8 cellular contexts compared by ENCODE assay signal in genomic region chr20:23889775-23890187, GRCh38. TPM values are rescaled to one million over a fixed set of nuclear protein-coding genes. Genes with fewer than 3 reads are reported as not detected.
DNase-seq lines count a peak whose midpoint lies in the region; TF ChIP-seq lines count a peak whose summit lies in the region.

No MANE protein-coding gene starts in this region.

- H3K27ac ChIP-seq in SU-DHL-6 (ENCODE audit: low read depth, low read length) = no peak overlapping the region
- no peak overlapping the region for H3K27ac ChIP-seq in right atrium auricular region
- no peak overlapping the region for H3K27ac ChIP-seq in smooth muscle cell (ENCODE audit: low read depth)

- H3K79me2 ChIP-seq in SU-DHL-6 (ENCODE audit: insufficient read depth, low read length) (no peaks in the 10 kb centered on the region), smooth muscle cell (ENCODE audit: low read depth) (no peaks in the 10 kb centered on the region)

- H3K9me2 ChIP-seq in SU-DHL-6 (replicated peaks; ENCODE audit: insufficient read depth, low read length) = no peaks in the 10 kb centered on the region

- H3K9me3 ChIP-seq in SU-DHL-6 (ENCODE audit: insufficient read depth, low read length) (no peaks in the 10 kb centered on the region), right atrium auricular region (no peaks in the 10 kb centered on the region), smooth muscle cell (replicated peaks; ENCODE audit: low read depth) (no peaks in the 10 kb centered on the region)

- H3K4me2 ChIP-seq in SU-DHL-6 (ENCODE audit: low read depth, low read length, poor library complexity, severe bottlenecking) (no peak overlapping the region), smooth muscle cell (no peak overlapping the region)

- no peaks in the 10 kb centered on the region for H4K20me1 ChIP-seq in SU-DHL-6 (ENCODE audit: low read depth, low read length)
- H4K20me1 ChIP-seq in smooth muscle cell (ENCODE audit: low read depth) = no peaks in the 10 kb centered on the region

- DNase-seq in CMK (ENCODE audit: low read depth) = peak; percentile 33
- peak; percentile 39 for DNase-seq in GM20000 (ENCODE audit: low spot score)
- DNase-seq in LHCN-M2 (ENCODE audit: low read depth) = peak; percentile 0
- DNase-seq in activated naive CD8-positive, alpha-beta T cell treated with anti-CD3 and anti-CD28 coated beads, Interleukin-2, amount 50 U/mL, for 16 hours (ENCODE audit: low read depth, low spot score) = peak; percentile 33
- DNase-seq in right atrium auricular region (ENCODE audit: low spot score) = no peak
- DNase-seq in smooth muscle cell (lab: John Stamatoyannopoulos, UW; ENCODE audit: unreplicated experiment) = peak; percentile 8
- DNase-seq in mesenteric fat pad (ENCODE audit: low spot score) = no peak

- H3F3A ChIP-seq in SU-DHL-6 (ENCODE audit: insufficient read depth) (no peaks in the 10 kb centered on the region), smooth muscle cell (ENCODE audit: low read depth) (no peaks in the 10 kb centered on the region)

- H3K4me1 ChIP-seq in right atrium auricular region (no peaks in the 10 kb centered on the region), smooth muscle cell (ENCODE audit: low read depth) (no peaks in the 10 kb centered on the region)

- peak; percentile 72 for TF ChIP-seq CTCF in GM20000 (IDR thresholded peaks at IDR 0.05; ENCODE audit: extremely low read depth, missing control alignments)
- TF ChIP-seq CTCF in SU-DHL-6 (IDR thresholded peaks at IDR 0.05; ENCODE audit: insufficient read depth, low read length, poor library complexity, severe bottlenecking) = peak; percentile 59
- peak; percentile 47 to 78 for TF ChIP-seq CTCF in right atrium auricular region (IDR thresholded peaks at IDR 0.05)
- peak; percentile 73 for TF ChIP-seq CTCF in smooth muscle cell (IDR thresholded peaks at IDR 0.05; ENCODE audit: borderline replicate concordance, insufficient read depth, poor library complexity, severe bottlenecking)

- H3K4me3 ChIP-seq in SU-DHL-6 (ENCODE audit: insufficient read depth, low read length, poor library complexity, severe bottlenecking) = no peak overlapping the region
- H3K4me3 ChIP-seq in right atrium auricular region = no peak overlapping the region
- H3K4me3 ChIP-seq in smooth muscle cell = no peak overlapping the region

- 42% methylated on average over 8 of the region's 8 CpGs for WGBS in smooth muscle cell (ENCODE audit: low lambda C conversion rate)

- no peak overlapping the region for H3K9ac ChIP-seq in SU-DHL-6 (ENCODE audit: low read length)
- H3K9ac ChIP-seq in smooth muscle cell (ENCODE audit: low read depth) = no peak overlapping the region

- H2AFZ ChIP-seq in SU-DHL-6 (ENCODE audit: low read depth, low read length, severe bottlenecking) (no peak overlapping the region), smooth muscle cell (ENCODE audit: low read depth) (no peak overlapping the region)

- no peaks in the 10 kb centered on the region for H3K27me3 ChIP-seq in SU-DHL-6 (ENCODE audit: low read length)
- no peaks in the 10 kb centered on the region for H3K27me3 ChIP-seq in right atrium auricular region
- no peaks in the 10 kb centered on the region for H3K27me3 ChIP-seq in smooth muscle cell (ENCODE audit: low read depth)

- H3K36me3 ChIP-seq in SU-DHL-6 (ENCODE audit: low read length) (no peaks in the 10 kb centered on the region), right atrium auricular region (no peaks in the 10 kb centered on the region), smooth muscle cell (ENCODE audit: low read depth) (no peaks in the 10 kb centered on the region)

RNA-seq across cellular contexts. Expression of gene CST5, which starts 10.2 kb away (rescaled TPM):
- total RNA-seq in LHCN-M2 (2014; rRNA removed) (not detected in 2 replicates), right atrium auricular region (not detected), smooth muscle cell (not detected in 2 replicates), mesenteric fat pad (not detected)
- not detected for polyA plus RNA-seq in LHCN-M2 (2012)
- not detected in 2 replicates for polyA plus RNA-seq in smooth muscle cell

Comparison
In these comparisons a context has a peak if more than half of its experiments do, and no peak if none do; other contexts are left out.
1. DNase-seq: peak in CMK (single experiment), GM20000 (single experiment), LHCN-M2 (single experiment), activated naive CD8-positive, alpha-beta T cell treated with anti-CD3 and anti-CD28 coated beads, Interleukin-2, amount 50 U/mL, for 16 hours (single experiment) and smooth muscle cell (single experiment); none in right atrium auricular region (single experiment) and mesenteric fat pad (single experiment).
2. Peak in every context shown above with its lines, with median percentiles within 50 percentile points of each other: CTCF ChIP-seq.